Comparison of ENCODE assay signal across 1 cellular context in genomic region chrX:27555514-27555913, GRCh38.
TF ChIP-seq lines count a peak whose summit lies in the region.

No MANE protein-coding gene starts in this region.

TF ChIP-seq in A549, 52 proteins besides CTCF, POLR2A, EP300 and RAD21 (continued from another document):
- TF ChIP-seq HMGXB4 (CRISPR knock-in tag; IDR thresholded peaks at IDR 0.05; ENCODE audit: borderline replicate concordance) (no peak), POLR2AphosphoS2 (conservative IDR thresholded peaks at IDR 0.05; ENCODE audit: low read length) (no peak), RNF2 (IDR thresholded peaks at IDR 0.05; ENCODE audit: borderline replicate concordance, low read depth) (no peak)
